Comparison of ENCODE assay signal across 7 cellular contexts in genomic region chr7:6600093-6600492, GRCh38.
"Had no signal": no experiment of that assay in that cellular context is flagged by ENCODE, and none has a peak within 500 bp of the region (broad histone marks: within the 10 kb centered on the region; RNA-seq: fewer than 3 reads in every experiment).

No MANE protein-coding gene starts in this region.

- H3K27ac ChIP-seq: HL-60, KMS-11 had no signal

- ATAC-seq: GM23338, HCT116 had no signal

- DNase-seq: IMR-90, KBM-7 had no signal

- H3K4me3 ChIP-seq: GM23338, HAP-1 had no signal

- H3K9me3 ChIP-seq: HAP-1 had no signal

- H3K27ac Mint-ChIP-seq: GM23338 had no signal

- H3K4me1 ChIP-seq: HAP-1 had no signal

- H3K4me3 Mint-ChIP-seq: GM23338 had no signal

- H3K4me1 Mint-ChIP-seq: GM23338 had no signal

- H3K9me3 Mint-ChIP-seq: GM23338 had no signal
